27 cellular contexts compared by ENCODE assay signal in the genomic region with DNA sequence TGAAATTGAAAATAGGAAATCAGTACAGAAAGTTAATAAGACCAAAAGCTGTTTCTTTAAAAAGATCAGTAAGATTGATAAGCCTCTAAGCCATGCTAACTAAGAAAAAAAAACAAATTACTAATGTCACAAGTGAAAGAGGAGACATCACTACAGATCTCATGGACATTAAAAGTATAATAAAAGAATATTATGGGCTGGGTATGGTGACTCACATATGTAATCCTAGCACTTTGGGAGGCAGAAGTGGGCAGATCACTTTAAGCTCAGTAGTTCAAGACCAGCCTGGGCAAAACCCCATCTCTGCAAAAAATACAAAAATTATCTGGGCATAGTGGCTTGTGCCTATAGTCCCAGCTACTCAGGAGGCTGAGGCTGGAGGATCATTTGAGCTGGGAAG.
"Had no signal": no experiment of that assay in that cellular context is flagged by ENCODE, and none has a peak within 500 bp of the region (broad histone marks: within the 10 kb centered on the region; RNA-seq: fewer than 3 reads in every experiment).

No MANE protein-coding gene starts in this region.

- H3K4me3 ChIP-seq: heart left ventricle, left ventricle myocardium inferior, lung, pancreas, prostate gland, skin epidermis, suprapubic skin, thoracic aorta, tibial artery, upper lobe of right lung had no signal

- H3K27ac ChIP-seq: heart left ventricle, left ventricle myocardium inferior, pancreas, prostate gland, skin epidermis, suprapubic skin, thoracic aorta, tibial artery, upper lobe of right lung had no signal

- ATAC-seq: heart left ventricle; left cardiac atrium; naive thymus-derived CD8-positive, alpha-beta T cell; pancreas; right cardiac atrium; sciatic nerve; stimulated activated naive B cell treated with anti-CD40 and anti-IgM and Interleukin-4, amounts not matched to agents 10 μg/mL and 1 μg/mL and 100 μg/mL, for 72 hours; stimulated activated naive CD8-positive, alpha-beta T cell treated with anti-CD3 and anti-CD28 coated beads, Interleukin-15, Interleukin-2, amounts not matched to agents 100 U/mL and 50 U/mL, for 24 hours; upper lobe of right lung had no signal

- H3K9me3 ChIP-seq: pancreas, prostate gland, suprapubic skin, thoracic aorta, tibial artery, upper lobe of right lung had no signal

- DNase-seq: heart left ventricle; hypothalamus; kidney glomerular epithelial cell; left cardiac atrium; left ventricle myocardium inferior; midbrain; naive thymus-derived CD8-positive, alpha-beta T cell; nucleus accumbens; pancreas; posterior cingulate gyrus; retina; right cardiac atrium; stimulated activated CD4-positive, alpha-beta T cell treated with anti-CD3 and anti-CD28 coated beads, Interleukin-12 subunit alpha, Interleukin-12 subunit beta, amount 100 ng/mL, for 4 hours; stimulated activated CD4-positive, alpha-beta T cell treated with anti-CD3 and anti-CD28 coated beads, Interleukin-15, amount 100 ng/mL, for 24 hours; stimulated activated CD4-positive, alpha-beta T cell treated with anti-CD3 and anti-CD28 coated beads, Interleukin-2, amount 100 ng/mL, for 24 hours; stimulated activated CD4-positive, alpha-beta T cell treated with anti-CD3 and anti-CD28 coated beads, Interleukin-4, amount 100 ng/mL, for 1 hour; stimulated activated naive B cell treated with anti-CD40 and anti-IgM and Interleukin-4, amounts not matched to agents 10 μg/mL and 1 μg/mL and 100 μg/mL, for 72 hours; stimulated activated naive CD8-positive, alpha-beta T cell treated with anti-CD3 and anti-CD28 coated beads, Interleukin-15, Interleukin-2, amounts not matched to agents 100 U/mL and 50 U/mL, for 24 hours; tibial artery; trophoblast cell; upper lobe of right lung had no signal

- H3K36me3 ChIP-seq: heart left ventricle, left ventricle myocardium inferior, pancreas, prostate gland, suprapubic skin, thoracic aorta, tibial artery, upper lobe of right lung had no signal

- H3K4me1 ChIP-seq: heart left ventricle, pancreas, prostate gland, suprapubic skin, tibial artery, upper lobe of right lung had no signal

- H3K27me3 ChIP-seq: heart left ventricle, pancreas, suprapubic skin, tibial artery, upper lobe of right lung had no signal
